16 cellular contexts compared by ENCODE assay signal in genomic region chr3:110414851-110415250, GRCh38.
DNase-seq lines count a peak whose midpoint lies in the region; ATAC-seq, FAIRE-seq and TF ChIP-seq lines count a peak whose summit lies in the region.
"Had no signal": no experiment of that assay in that cellular context is flagged by ENCODE, and none has a peak within 500 bp of the region (broad histone marks: within the 10 kb centered on the region; RNA-seq: fewer than 3 reads in every experiment).

No MANE protein-coding gene starts in this region.

- H3K36me3 Mint-ChIP-seq in chondrocyte (ENCODE audit: low read depth): no peaks in the 10 kb centered on the region
- H3K36me3 Mint-ChIP-seq: CD8-positive, alpha-beta T cell had no signal

- no peaks in the 10 kb centered on the region for H3K27me3 Mint-ChIP-seq in chondrocyte (ENCODE audit: low read depth)

- H3K27ac ChIP-seq in mesodermal cell (ENCODE audit: low read depth, low read length, severe bottlenecking) (peak overlapping the region; percentile 51), vagina (no peak overlapping the region)
- H3K27ac ChIP-seq: WERI-Rb-1 had no signal

- peak; percentile 33 for FAIRE-seq in HTR-8/SVneo (lab: Jason Lieb, UNC)

- no peak overlapping the region for H3K4me3 Mint-ChIP-seq in chondrocyte (ENCODE audit: unreplicated experiment)
- H3K4me3 Mint-ChIP-seq: CD8-positive, alpha-beta T cell; nephron had no signal

- DNase-seq in AG20443 (ENCODE audit: low spot score): peak; percentile 38
- DNase-seq in HTR-8/SVneo (ENCODE audit: insufficient read length, low spot score): no peak
- DNase-seq in chondrocyte (ENCODE audit: low spot score): no peak
- no peak for DNase-seq in effector CD4-positive, alpha-beta T cell
- DNase-seq in activated T-cell treated with anti-CD3 and anti-CD28 coated beads, Interleukin-2, amount 50 U/mL, for 48 hours: no peak
- no peak for DNase-seq in vagina (ENCODE audit: extremely low spot score in 2 of 2)
- DNase-seq: activated T-cell treated with anti-CD3 and anti-CD28 coated beads for 4 hours; anterior cingulate cortex; CD8-positive, alpha-beta T cell; islet precursor cell; NCI-H2171; stimulated activated CD4-positive, alpha-beta T cell treated with anti-CD3 and anti-CD28 coated beads, Interleukin-12 subunit alpha, Interleukin-12 subunit beta, amount 100 ng/mL, for 4 hours; WERI-Rb-1 had no signal

- H3K4me1 Mint-ChIP-seq in chondrocyte (ENCODE audit: low read depth): peaks cover 39% of the 10 kb centered on the region

- no peaks in the 10 kb centered on the region for H3K36me3 ChIP-seq in mesodermal cell (ENCODE audit: control insufficient read depth, insufficient read depth, low read length)
- H3K36me3 ChIP-seq in vagina: no peaks in the 10 kb centered on the region
- H3K36me3 ChIP-seq: WERI-Rb-1 had no signal

- H3K4me1 ChIP-seq in mesodermal cell (ENCODE audit: control insufficient read depth, insufficient read depth, low read length, poor library complexity, severe bottlenecking) (peaks cover 9% of the 10 kb centered on the region), vagina (no peaks in the 10 kb centered on the region)

- H3K27me3 ChIP-seq in vagina: no peaks in the 10 kb centered on the region

- intact Hi-C loops in vagina (cut with DNase I): no loop called here

- no peak for TF ChIP-seq POLR2A in vagina (IDR thresholded peaks at IDR 0.05)

- H3K4me3 ChIP-seq in mesodermal cell (ENCODE audit: extremely low read depth, insufficient read depth, low read length, poor library complexity, severe bottlenecking) (no peak overlapping the region), vagina (no peak overlapping the region)

- ATAC-seq in HG03432 (IDR thresholded peaks at IDR 0.05; ENCODE audit: unreplicated experiment): no peak
- ATAC-seq: CD8-positive, alpha-beta T cell had no signal

- 33% methylated on average over 1 of the region's 3 CpGs; no CpG with 5 or more reads in 1 of the 2 experiments for WGBS in mesodermal cell (ENCODE audit: insufficient coverage in 2 of 2), 2 experiments

- peak overlapping the region; percentile 83 for H3K27ac Mint-ChIP-seq in chondrocyte (ENCODE audit: unreplicated experiment)
- H3K27ac Mint-ChIP-seq: CD8-positive, alpha-beta T cell had no signal

- H3K9me3 Mint-ChIP-seq in chondrocyte (ENCODE audit: low read depth): peaks cover 5% of the 10 kb centered on the region
- H3K9me3 Mint-ChIP-seq: CD8-positive, alpha-beta T cell; nephron had no signal

- TF ChIP-seq CTCF in chondrocyte (IDR thresholded peaks at IDR 0.05) (no peak), vagina (IDR thresholded peaks at IDR 0.05) (no peak)

- H3K9me3 ChIP-seq in mesodermal cell (ENCODE audit: control insufficient read depth, low read length): no peaks in the 10 kb centered on the region
- H3K9me3 ChIP-seq in vagina: no peaks in the 10 kb centered on the region
